Comparison of ENCODE assay signal across 1 cellular context in the genomic region with DNA sequence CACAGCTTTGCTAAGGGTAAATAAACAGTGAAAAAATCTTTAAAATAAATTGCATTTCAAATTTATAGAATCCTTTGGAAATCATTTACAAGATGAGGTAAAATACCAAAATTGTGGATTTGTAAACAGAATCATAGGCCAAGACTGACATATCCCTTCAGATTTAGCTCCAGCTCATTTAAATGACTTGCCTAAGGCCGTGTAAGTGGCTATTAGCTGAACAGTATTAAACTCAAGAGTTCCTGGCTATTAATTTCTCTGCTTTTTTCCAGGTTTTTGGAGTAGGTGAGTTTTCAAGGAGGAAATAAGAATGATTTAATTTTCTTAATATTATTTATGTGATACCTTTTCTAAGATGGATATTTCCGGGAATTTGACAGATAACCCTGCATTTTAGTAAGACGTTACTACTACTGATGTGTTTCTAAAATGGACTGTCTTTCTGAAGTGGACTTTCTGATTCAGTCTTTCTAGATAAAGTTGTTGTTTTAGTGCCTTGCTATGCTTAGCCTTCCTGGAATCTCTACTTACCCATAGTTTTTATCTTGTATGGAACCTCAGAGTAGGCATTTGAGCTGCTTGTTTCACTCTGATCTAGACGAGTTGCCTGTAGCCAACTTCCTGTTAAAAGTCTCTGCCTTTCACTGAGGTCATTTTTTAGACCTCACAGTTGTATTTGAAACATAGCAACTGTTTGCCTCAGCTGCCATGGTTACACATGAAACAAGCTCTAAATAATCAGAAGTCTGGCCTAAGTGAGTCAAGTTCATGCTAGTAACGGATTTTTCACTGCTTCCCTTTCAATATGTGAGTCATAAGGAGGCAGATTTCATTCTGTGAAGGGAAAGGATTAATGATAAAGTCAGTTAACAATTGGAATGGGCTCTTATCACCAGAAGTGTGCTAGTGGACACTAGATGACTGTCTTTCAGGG.
TF ChIP-seq lines count a peak whose summit lies in the region.

No MANE protein-coding gene starts in this region.

TF ChIP-seq in SK-N-SH treated with all-trans-retinoic acid at 6 μM for 48 hours, 23 proteins besides CTCF, POLR2A, EP300 and RAD21 (continued from another document):
- TF ChIP-seq CREB5 (CRISPR knock-in tag; IDR thresholded peaks at IDR 0.05; ENCODE audit: low read depth), result 0 out of 2 replicates have a peak, but pooled peaks have one; percentile 21
- TF ChIP-seq ESRRG (CRISPR knock-in tag; IDR thresholded peaks at IDR 0.05), result no peak
- TF ChIP-seq PATZ1 (CRISPR knock-in tag; IDR thresholded peaks at IDR 0.05; ENCODE audit: borderline replicate concordance), result no peak
- TF ChIP-seq ARNTL (CRISPR knock-in tag; IDR thresholded peaks at IDR 0.05; ENCODE audit: borderline replicate concordance, low read depth), result no peak
- TF ChIP-seq ISL1 (CRISPR knock-in tag; IDR thresholded peaks at IDR 0.05), result peak; percentile 71; the same call in 1 of the 2 replicates
- no peak for TF ChIP-seq TSHZ2 (CRISPR knock-in tag; IDR thresholded peaks at IDR 0.05)
- TF ChIP-seq TOX (CRISPR knock-in tag; IDR thresholded peaks at IDR 0.05; ENCODE audit: borderline replicate concordance), result no peak
- no peak for TF ChIP-seq ZC3H10 (CRISPR knock-in tag; IDR thresholded peaks at IDR 0.05)
